ENCODE assay signal across 1 cellular context in genomic region chr4:6916069-6916586, GRCh38.
TF ChIP-seq lines count a peak whose summit lies in the region.

No MANE protein-coding gene starts in this region.

TF ChIP-seq in GM12878, 131 proteins besides CTCF, POLR2A, EP300 and RAD21 (continued from another document):
- TF ChIP-seq, protein P1, sequence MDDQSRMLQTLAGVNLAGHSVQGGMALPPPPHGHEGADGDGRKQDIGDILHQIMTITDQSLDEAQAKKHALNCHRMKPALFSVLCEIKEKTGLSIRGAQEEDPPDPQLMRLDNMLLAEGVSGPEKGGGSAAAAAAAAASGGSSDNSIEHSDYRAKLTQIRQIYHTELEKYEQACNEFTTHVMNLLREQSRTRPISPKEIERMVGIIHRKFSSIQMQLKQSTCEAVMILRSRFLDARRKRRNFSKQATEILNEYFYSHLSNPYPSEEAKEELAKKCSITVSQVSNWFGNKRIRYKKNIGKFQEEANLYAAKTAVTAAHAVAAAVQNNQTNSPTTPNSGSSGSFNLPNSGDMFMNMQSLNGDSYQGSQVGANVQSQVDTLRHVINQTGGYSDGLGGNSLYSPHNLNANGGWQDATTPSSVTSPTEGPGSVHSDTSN (IDR thresholded peaks at IDR 0.05; ENCODE audit: insufficient replicate concordance, low read depth, low read length), result no peak
- no peak for TF ChIP-seq MTA3 (IDR thresholded peaks at IDR 0.05; ENCODE audit: borderline replicate concordance, low read length)
- TF ChIP-seq, protein P2, sequence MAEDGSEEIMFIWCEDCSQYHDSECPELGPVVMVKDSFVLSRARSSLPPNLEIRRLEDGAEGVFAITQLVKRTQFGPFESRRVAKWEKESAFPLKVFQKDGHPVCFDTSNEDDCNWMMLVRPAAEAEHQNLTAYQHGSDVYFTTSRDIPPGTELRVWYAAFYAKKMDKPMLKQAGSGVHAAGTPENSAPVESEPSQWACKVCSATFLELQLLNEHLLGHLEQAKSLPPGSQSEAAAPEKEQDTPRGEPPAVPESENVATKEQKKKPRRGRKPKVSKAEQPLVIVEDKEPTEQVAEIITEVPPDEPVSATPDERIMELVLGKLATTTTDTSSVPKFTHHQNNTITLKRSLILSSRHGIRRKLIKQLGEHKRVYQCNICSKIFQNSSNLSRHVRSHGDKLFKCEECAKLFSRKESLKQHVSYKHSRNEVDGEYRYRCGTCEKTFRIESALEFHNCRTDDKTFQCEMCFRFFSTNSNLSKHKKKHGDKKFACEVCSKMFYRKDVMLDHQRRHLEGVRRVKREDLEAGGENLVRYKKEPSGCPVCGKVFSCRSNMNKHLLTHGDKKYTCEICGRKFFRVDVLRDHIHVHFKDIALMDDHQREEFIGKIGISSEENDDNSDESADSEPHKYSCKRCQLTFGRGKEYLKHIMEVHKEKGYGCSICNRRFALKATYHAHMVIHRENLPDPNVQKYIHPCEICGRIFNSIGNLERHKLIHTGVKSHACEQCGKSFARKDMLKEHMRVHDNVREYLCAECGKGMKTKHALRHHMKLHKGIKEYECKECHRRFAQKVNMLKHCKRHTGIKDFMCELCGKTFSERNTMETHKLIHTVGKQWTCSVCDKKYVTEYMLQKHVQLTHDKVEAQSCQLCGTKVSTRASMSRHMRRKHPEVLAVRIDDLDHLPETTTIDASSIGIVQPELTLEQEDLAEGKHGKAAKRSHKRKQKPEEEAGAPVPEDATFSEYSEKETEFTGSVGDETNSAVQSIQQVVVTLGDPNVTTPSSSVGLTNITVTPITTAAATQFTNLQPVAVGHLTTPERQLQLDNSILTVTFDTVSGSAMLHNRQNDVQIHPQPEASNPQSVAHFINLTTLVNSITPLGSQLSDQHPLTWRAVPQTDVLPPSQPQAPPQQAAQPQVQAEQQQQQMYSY (CRISPR knock-in tag; IDR thresholded peaks at IDR 0.05), result no peak
- no peak for TF ChIP-seq RB1 (IDR thresholded peaks at IDR 0.05; ENCODE audit: borderline replicate concordance)
- no peak for TF ChIP-seq BRCA1 (IDR thresholded peaks at IDR 0.05; ENCODE audit: low read depth, low read length)
- no peak for TF ChIP-seq ZNF207 (IDR thresholded peaks at IDR 0.05; ENCODE audit: borderline replicate concordance)
- no peak for TF ChIP-seq ZNF274 (IDR thresholded peaks at IDR 0.05; ENCODE audit: insufficient read depth, insufficient read length)
- TF ChIP-seq SMARCA5 (IDR thresholded peaks at IDR 0.05), result no peak
- TF ChIP-seq NFYA (IDR thresholded peaks at IDR 0.05; ENCODE audit: borderline replicate concordance, low read depth, low read length), result no peak
